ENCODE assay signal across 32 cellular contexts in the genomic region with DNA sequence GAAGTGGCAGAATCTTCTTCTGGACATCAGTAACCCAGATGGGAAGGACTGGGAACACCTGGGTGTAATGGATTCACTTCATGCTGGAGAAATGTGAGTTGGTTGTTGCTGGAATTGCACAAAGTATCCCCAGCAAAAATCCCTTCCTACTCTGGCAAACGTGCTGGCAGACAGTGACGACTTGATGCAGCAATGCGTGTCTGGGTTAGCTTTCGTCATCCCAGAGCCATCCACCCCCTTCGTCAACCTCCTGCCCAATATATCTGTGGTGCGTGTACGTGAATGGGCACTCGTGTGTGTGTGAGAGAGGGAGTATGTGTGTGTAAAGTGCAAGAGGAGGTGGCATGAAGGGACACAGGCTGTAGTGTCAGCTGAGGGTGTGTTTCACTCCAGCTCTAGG. TPM values are rescaled to one million over a fixed set of nuclear protein-coding genes. Genes with fewer than 3 reads are reported as not detected.
DNase-seq lines count a peak whose midpoint lies in the region; ATAC-seq, FAIRE-seq and TF ChIP-seq lines count a peak whose summit lies in the region.
"Had no signal": no experiment of that assay in that cellular context is flagged by ENCODE, and none has a peak within 500 bp of the region (broad histone marks: within the 10 kb centered on the region; RNA-seq: fewer than 3 reads in every experiment).

No MANE protein-coding gene starts in this region.

- ATAC-seq in HG03159 (IDR thresholded peaks at IDR 0.05; ENCODE audit: unreplicated experiment), result no peak
- ATAC-seq: activated CD8-positive, alpha-beta T cell treated with anti-CD3 and anti-CD28 coated beads, Interleukin-2, amount 10 ng/mL, durations not matched to agents 7 days and 5 days; heart right ventricle; left cardiac atrium; sciatic nerve; stimulated activated naive B cell treated with anti-CD40 and anti-IgM and Interleukin-4, amounts not matched to agents 10 μg/mL and 1 μg/mL and 100 μg/mL, for 72 hours had no signal

- H3K27ac Mint-ChIP-seq in neural crest cell (ENCODE audit: unreplicated experiment), result peak overlapping the region; percentile 9
- H3K27ac Mint-ChIP-seq: activated CD8-positive, alpha-beta T cell treated with anti-CD3 and anti-CD28 coated beads, Interleukin-2, amount 10 ng/mL, durations not matched to agents 7 days and 5 days; activated naive CD8-positive, alpha-beta T cell; memory B cell; stimulated activated naive B cell treated with anti-CD40 and anti-IgM and Interleukin-4, amounts not matched to agents 10 μg/mL and 1 μg/mL and 100 μg/mL, for 72 hours; T-helper 1 cell treated with Interleukin-12 subunit alpha and Interleukin-12 subunit beta and Interleukin-4 antibody, amounts not matched to agents 30 μg/mL and 1 μg/mL, for 36 hours had no signal

- DNase-seq in AG09309 (ENCODE audit: low read depth) (peak; percentile 67), RCC 7860 (ENCODE audit: low spot score) (peak; percentile 91), fibroblast of gingiva (ENCODE audit: low read depth) (peak; percentile 86), neural crest cell (ENCODE audit: low read depth, low spot score) (no peak), NCI-H82 treated with DMSO at 0.1 percent for 48 hours (lab: John Stamatoyannopoulos, UW; ENCODE audit: unreplicated experiment) (no peak), DMS153 treated with DMSO at 0.1 percent for 48 hours (lab: John Stamatoyannopoulos, UW; ENCODE audit: unreplicated experiment) (no peak)
- no peak for DNase-seq in activated naive CD4-positive, alpha-beta T cell treated with anti-CD3 and anti-CD28 coated beads, Interleukin-2, amount 50 U/mL, for 16 hours
- DNase-seq: activated CD8-positive, alpha-beta T cell treated with anti-CD3 and anti-CD28 coated beads, Interleukin-2, amount 10 ng/mL, durations not matched to agents 7 days and 5 days; COR-L47; dermis blood vessel endothelial cell; DMS79; GF-D8; heart right ventricle; left cardiac atrium; NCI-H1436; NCI-H2107; NCI-H82; posterior cingulate gyrus; stimulated activated naive B cell treated with anti-CD40 and anti-IgM and Interleukin-4, amounts not matched to agents 10 μg/mL and 1 μg/mL and 100 μg/mL, for 72 hours; uterus had no signal

- peaks cover 12% of the 10 kb centered on the region for H3K36me3 Mint-ChIP-seq in neural crest cell (ENCODE audit: low read depth)
- H3K36me3 Mint-ChIP-seq: activated naive CD8-positive, alpha-beta T cell had no signal

- peak; percentile 89 for FAIRE-seq in RCC 7860 (lab: Jason Lieb, UNC)
- FAIRE-seq: A204.1, GM18507 had no signal

- no peak for TF ChIP-seq CTCF in AG09309 (IDR thresholded peaks at IDR 0.05; ENCODE audit: control insufficient read depth, insufficient read depth, low read depth, low read length, missing control alignments)
- no peak for TF ChIP-seq CTCF in neural crest cell (conservative IDR thresholded peaks at IDR 0.05)

- no peaks in the 10 kb centered on the region for H3K27me3 Mint-ChIP-seq in neural crest cell (ENCODE audit: low read depth)
- H3K27me3 Mint-ChIP-seq: activated naive CD8-positive, alpha-beta T cell; central memory CD8-positive, alpha-beta T cell; memory B cell; stimulated activated naive B cell treated with anti-CD40 and anti-IgM and Interleukin-4, amounts not matched to agents 10 μg/mL and 1 μg/mL and 100 μg/mL, for 72 hours had no signal

- H3K4me1 Mint-ChIP-seq in neural crest cell, result peaks cover 16% of the 10 kb centered on the region
- H3K4me1 Mint-ChIP-seq: central memory CD8-positive, alpha-beta T cell; memory B cell; stimulated activated naive B cell treated with anti-CD40 and anti-IgM and Interleukin-4, amounts not matched to agents 10 μg/mL and 1 μg/mL and 100 μg/mL, for 72 hours had no signal

- H3K4me3 ChIP-seq in AG09309 (ENCODE audit: control insufficient read depth, low read depth, low read length), result no peak overlapping the region
- H3K4me3 ChIP-seq: ascending aorta; BLaER1 treated with 17β-estradiol and CSF1 and Interleukin-3, amounts not matched to agents 10 nM and 100 nM; heart right ventricle; SK-N-MC; thoracic aorta; uterus had no signal

- H3K4me3 Mint-ChIP-seq in neural crest cell, result no peak overlapping the region
- H3K4me3 Mint-ChIP-seq: activated CD8-positive, alpha-beta T cell treated with anti-CD3 and anti-CD28 coated beads, Interleukin-2, amount 10 ng/mL, durations not matched to agents 7 days and 5 days; activated naive CD8-positive, alpha-beta T cell; central memory CD8-positive, alpha-beta T cell; memory B cell; stimulated activated naive B cell treated with anti-CD40 and anti-IgM and Interleukin-4, amounts not matched to agents 10 μg/mL and 1 μg/mL and 100 μg/mL, for 72 hours; T-helper 1 cell treated with Interleukin-12 subunit alpha and Interleukin-12 subunit beta and Interleukin-4 antibody, amounts not matched to agents 30 μg/mL and 1 μg/mL, for 36 hours had no signal

- H3K9me3 Mint-ChIP-seq in neural crest cell, result peaks cover 10% of the 10 kb centered on the region
- H3K9me3 Mint-ChIP-seq: central memory CD8-positive, alpha-beta T cell; memory B cell had no signal

RNA-seq across cellular contexts. Expression of gene CLYBL, which starts 34.4 kb away (rescaled TPM):
- total RNA-seq in neural crest cell, result 8.3 and 9.0 TPM in 2 replicates

Comparison
In these comparisons a context has a peak if more than half of its experiments do, and no peak if none do; other contexts are left out.
1. DNase-seq: peak in AG09309 (single experiment), RCC 7860 (single experiment) and fibroblast of gingiva (single experiment); none in neural crest cell (single experiment), NCI-H82 treated with DMSO at 0.1 percent for 48 hours (single experiment), activated naive CD4-positive, alpha-beta T cell treated with anti-CD3 and anti-CD28 coated beads, Interleukin-2, amount 50 U/mL, for 16 hours (single experiment) and DMS153 treated with DMSO at 0.1 percent for 48 hours (single experiment).